Comparison of ENCODE assay signal across 19 cellular contexts in the genomic region with DNA sequence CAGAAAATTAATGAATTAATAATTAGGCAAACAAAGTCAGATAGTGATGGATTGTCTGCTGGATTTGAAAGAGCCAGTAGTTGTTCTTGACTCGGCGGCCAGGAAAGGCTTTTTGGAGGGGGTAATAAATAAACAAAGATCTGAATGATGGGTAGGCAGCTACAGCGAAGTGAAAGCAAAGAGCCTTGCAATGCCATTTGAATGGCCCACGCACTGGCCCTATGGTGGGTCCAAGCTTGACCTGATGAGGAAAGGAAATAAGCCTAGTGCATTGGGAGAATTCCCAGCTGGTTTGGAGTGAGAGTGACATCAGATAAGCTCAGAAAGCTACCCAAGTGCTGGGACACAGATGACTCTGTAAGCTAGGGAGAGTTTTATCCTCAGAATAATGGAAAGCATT.
"Had no signal": no experiment of that assay in that cellular context is flagged by ENCODE, and none has a peak within 500 bp of the region (broad histone marks: within the 10 kb centered on the region; RNA-seq: fewer than 3 reads in every experiment).

No MANE protein-coding gene starts in this region.

- H3K27ac Mint-ChIP-seq: activated CD4-positive, alpha-beta T cell treated with anti-CD3 and anti-CD28 coated beads, Interleukin-2, amount 10 ng/mL, durations not matched to agents 24 days and 14 days; activated CD8-positive, alpha-beta T cell treated with anti-CD3 and anti-CD28 coated beads for 36 hours; activated naive CD8-positive, alpha-beta T cell treated with anti-CD3 and anti-CD28 coated beads, Interleukin-2, amount 10 ng/mL, durations not matched to agents 7 days and 5 days; activated T-helper 17 cell treated with anti-CD3 and anti-CD28 coated beads, Interleukin-2, amount 50 U/mL, for 72 hours; stimulated activated naive B cell treated with anti-CD40 and anti-IgM and Interleukin-4, amounts not matched to agents 10 μg/mL and 1 μg/mL and 100 μg/mL, for 72 hours; T-cell had no signal

- H3K4me3 Mint-ChIP-seq: activated CD4-positive, alpha-beta T cell treated with anti-CD3 and anti-CD28 coated beads, Interleukin-2, amount 10 ng/mL, durations not matched to agents 24 days and 14 days; activated CD8-positive, alpha-beta T cell treated with anti-CD3 and anti-CD28 coated beads for 36 hours; activated naive CD8-positive, alpha-beta T cell treated with anti-CD3 and anti-CD28 coated beads, Interleukin-2, amount 10 ng/mL, durations not matched to agents 7 days and 5 days; activated T-helper 17 cell treated with anti-CD3 and anti-CD28 coated beads, Interleukin-2, amount 50 U/mL, for 72 hours; naive B cell; stimulated activated naive B cell treated with anti-CD40 and anti-IgM and Interleukin-4, amounts not matched to agents 10 μg/mL and 1 μg/mL and 100 μg/mL, for 72 hours; T-cell had no signal

- H3K4me3 ChIP-seq: cardiac muscle cell, ovary, sigmoid colon, spleen, thyroid gland had no signal

- H3K36me3 ChIP-seq: cardiac muscle cell, ovary, spleen had no signal

- H3K4me1 Mint-ChIP-seq: activated CD4-positive, alpha-beta T cell treated with anti-CD3 and anti-CD28 coated beads, Interleukin-2, amount 10 ng/mL, durations not matched to agents 24 days and 14 days; activated naive CD8-positive, alpha-beta T cell treated with anti-CD3 and anti-CD28 coated beads, Interleukin-2, amount 10 ng/mL, durations not matched to agents 7 days and 5 days; activated T-helper 17 cell treated with anti-CD3 and anti-CD28 coated beads, Interleukin-2, amount 50 U/mL, for 72 hours; naive B cell; stimulated activated naive B cell treated with anti-CD40 and anti-IgM and Interleukin-4, amounts not matched to agents 10 μg/mL and 1 μg/mL and 100 μg/mL, for 72 hours; T-cell had no signal

- DNase-seq: activated CD4-positive, alpha-beta T cell treated with anti-CD3 and anti-CD28 coated beads, Interleukin-2, amount 10 ng/mL, durations not matched to agents 24 days and 14 days; activated CD4-positive, CD25-positive, alpha-beta regulatory T cell; activated CD8-positive, alpha-beta T cell treated with anti-CD3 and anti-CD28 coated beads for 36 hours; activated naive CD4-positive, alpha-beta T cell; activated naive CD8-positive, alpha-beta T cell treated with anti-CD3 and anti-CD28 coated beads, Interleukin-2, amount 10 ng/mL, durations not matched to agents 7 days and 5 days; activated T-cell treated with anti-CD3 and anti-CD28 coated beads, Interleukin-2, amount 50 U/mL, for 1 hour; erythroblast; kidney; mammary epithelial cell; naive B cell; ovary; sigmoid colon; spleen; stimulated activated naive B cell treated with anti-CD40 and anti-IgM and Interleukin-4, amounts not matched to agents 10 μg/mL and 1 μg/mL and 100 μg/mL, for 72 hours; thyroid gland had no signal

- H3K27me3 ChIP-seq: cardiac muscle cell, ovary, sigmoid colon, spleen, thyroid gland had no signal

- H3K4me1 ChIP-seq: sigmoid colon, spleen, thyroid gland had no signal

- H3K9me3 ChIP-seq: ovary, sigmoid colon, thyroid gland had no signal

- H3K9me3 Mint-ChIP-seq: activated CD4-positive, alpha-beta T cell treated with anti-CD3 and anti-CD28 coated beads, Interleukin-2, amount 10 ng/mL, durations not matched to agents 24 days and 14 days; activated naive CD8-positive, alpha-beta T cell treated with anti-CD3 and anti-CD28 coated beads, Interleukin-2, amount 10 ng/mL, durations not matched to agents 7 days and 5 days had no signal

- H3K27ac ChIP-seq: cardiac muscle cell, ovary, sigmoid colon, spleen, thyroid gland had no signal

- H3K36me3 Mint-ChIP-seq: activated naive CD8-positive, alpha-beta T cell treated with anti-CD3 and anti-CD28 coated beads, Interleukin-2, amount 10 ng/mL, durations not matched to agents 7 days and 5 days; naive B cell; stimulated activated naive B cell treated with anti-CD40 and anti-IgM and Interleukin-4, amounts not matched to agents 10 μg/mL and 1 μg/mL and 100 μg/mL, for 72 hours; T-cell had no signal

- H3K27me3 Mint-ChIP-seq: activated CD4-positive, alpha-beta T cell treated with anti-CD3 and anti-CD28 coated beads, Interleukin-2, amount 10 ng/mL, durations not matched to agents 24 days and 14 days; activated CD8-positive, alpha-beta T cell treated with anti-CD3 and anti-CD28 coated beads for 36 hours; activated naive CD8-positive, alpha-beta T cell treated with anti-CD3 and anti-CD28 coated beads, Interleukin-2, amount 10 ng/mL, durations not matched to agents 7 days and 5 days; activated T-helper 17 cell treated with anti-CD3 and anti-CD28 coated beads, Interleukin-2, amount 50 U/mL, for 72 hours; naive B cell; stimulated activated naive B cell treated with anti-CD40 and anti-IgM and Interleukin-4, amounts not matched to agents 10 μg/mL and 1 μg/mL and 100 μg/mL, for 72 hours; T-cell had no signal

- ATAC-seq: activated CD8-positive, alpha-beta T cell treated with anti-CD3 and anti-CD28 coated beads for 36 hours; activated T-helper 17 cell treated with anti-CD3 and anti-CD28 coated beads, Interleukin-2, amount 50 U/mL, for 72 hours; left lobe of liver; stimulated activated naive B cell treated with anti-CD40 and anti-IgM and Interleukin-4, amounts not matched to agents 10 μg/mL and 1 μg/mL and 100 μg/mL, for 72 hours; T-cell had no signal
